Comparison of ENCODE assay signal across 8 cellular contexts in the genomic region with DNA sequence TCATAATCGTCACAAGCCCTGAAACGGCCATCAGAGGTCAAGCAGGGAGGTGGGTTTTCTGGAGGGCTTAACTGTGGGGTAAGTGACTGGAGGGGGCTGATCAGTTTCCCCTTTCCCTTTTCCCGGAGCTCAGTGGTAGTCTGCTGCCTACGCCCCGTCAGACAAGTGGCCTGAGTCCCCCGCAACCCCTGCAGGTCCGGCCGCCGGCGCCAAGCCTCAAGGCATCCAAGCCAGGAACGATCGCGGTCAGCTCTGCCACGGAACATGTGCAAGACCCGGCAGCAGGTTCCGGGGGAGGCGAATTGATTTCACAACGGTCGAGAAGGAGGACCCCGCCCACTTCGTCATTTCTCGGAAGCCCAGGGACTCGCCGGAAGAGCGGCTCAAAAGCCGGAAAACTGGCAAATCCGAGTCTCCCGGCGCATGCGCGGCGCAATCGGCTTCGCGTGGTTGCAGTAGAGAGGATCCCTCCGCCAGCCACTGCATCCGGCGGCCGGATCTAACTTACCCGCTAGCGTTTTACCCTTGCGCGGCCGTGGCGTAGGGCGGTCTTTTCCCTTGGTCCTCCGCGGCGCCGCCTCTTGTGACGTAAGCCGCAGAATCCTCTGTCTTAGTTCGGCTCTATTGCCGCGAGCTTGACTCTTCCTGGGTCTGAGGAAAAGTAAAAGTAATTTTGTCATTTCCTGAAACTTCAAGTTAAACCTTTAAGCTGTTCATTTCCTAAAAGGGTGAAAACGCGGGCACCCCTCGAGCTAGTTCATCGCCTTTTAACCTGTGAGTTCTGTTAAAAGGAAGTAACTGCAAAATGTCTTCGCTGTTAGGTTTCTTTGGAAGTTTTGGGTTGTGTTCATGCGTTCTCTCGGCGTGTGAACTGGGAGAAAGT. TPM values are rescaled to one million over a fixed set of nuclear protein-coding genes. Genes with fewer than 3 reads are reported as not detected.
DNase-seq lines count a peak whose midpoint lies in the region; ATAC-seq lines count a peak whose summit lies in the region.

No MANE protein-coding gene starts in this region.

- peak; percentile 96 for ATAC-seq in GM19397 (IDR thresholded peaks at IDR 0.05; ENCODE audit: unreplicated experiment)
- ATAC-seq in HG03565 (IDR thresholded peaks at IDR 0.05; ENCODE audit: unreplicated experiment), result peak; percentile 91
- ATAC-seq in left lobe of liver, result peak; percentile 95

- peaks cover 35% of the 10 kb centered on the region for H3K36me3 Mint-ChIP-seq in dendritic cell treated with granulocyte-macrophage colony-stimulating factor and Interleukin-4, amounts not matched to agents 40 ng/mL and 50 ng/mL, for 4 days (ENCODE audit: low read depth)

- peak overlapping the region; percentile 97 for H3K27ac Mint-ChIP-seq in dendritic cell treated with granulocyte-macrophage colony-stimulating factor and Interleukin-4, amounts not matched to agents 40 ng/mL and 50 ng/mL, for 4 days

- H3K4me1 Mint-ChIP-seq in dendritic cell treated with granulocyte-macrophage colony-stimulating factor and Interleukin-4, amounts not matched to agents 40 ng/mL and 50 ng/mL, for 4 days (ENCODE audit: low read depth), result peaks cover 39% of the 10 kb centered on the region

- DNase-seq in CD1c-positive myeloid dendritic cell (ENCODE audit: extremely low spot score) (peak; percentile 100), NCI-H748 treated with DMSO at 0.1 percent for 48 hours (lab: John Stamatoyannopoulos, UW) (peak; percentile 93), left lobe of liver (ENCODE audit: low spot score) (peak; percentile 99)
- peak; percentile 98 for DNase-seq in activated CD4-positive, alpha-beta T cell treated with anti-CD3 and anti-CD28 coated beads, Interleukin-2, amount 50 U/mL, for 4 hours
- peak; percentile 96 to 98 for DNase-seq in stimulated activated CD4-positive, alpha-beta T cell treated with anti-CD3 and anti-CD28 coated beads, Interleukin-2, amount 100 ng/mL, for 24 hours

- H3K27me3 Mint-ChIP-seq in dendritic cell treated with granulocyte-macrophage colony-stimulating factor and Interleukin-4, amounts not matched to agents 40 ng/mL and 50 ng/mL, for 4 days, result no peaks in the 10 kb centered on the region

- peaks cover 10% of the 10 kb centered on the region for H3K9me3 Mint-ChIP-seq in dendritic cell treated with granulocyte-macrophage colony-stimulating factor and Interleukin-4, amounts not matched to agents 40 ng/mL and 50 ng/mL, for 4 days

- H3K4me3 Mint-ChIP-seq in dendritic cell treated with granulocyte-macrophage colony-stimulating factor and Interleukin-4, amounts not matched to agents 40 ng/mL and 50 ng/mL, for 4 days, result peak overlapping the region; percentile 82

- intact Hi-C loops in dendritic cell treated with granulocyte-macrophage colony-stimulating factor and Interleukin-4, amounts not matched to agents 40 ng/mL and 50 ng/mL, for 4 days (cut with micrococcal nuclease), result loop anchor here (1.0 to 2.0 kb wide), 3 partner anchors 15 to 348 kb away; a partner anchor contains a TSS

RNA-seq across cellular contexts. Expression of a gene that starts 14.9 kb away (rescaled TPM):
- 39.8 TPM for total RNA-seq in left lobe of liver

Comparison
In these comparisons a context has a peak if more than half of its experiments do, and no peak if none do; other contexts are left out.
1. Peak in every context shown above with its lines: DNase-seq and ATAC-seq.